1 cellular context compared by ENCODE assay signal in the genomic region with DNA sequence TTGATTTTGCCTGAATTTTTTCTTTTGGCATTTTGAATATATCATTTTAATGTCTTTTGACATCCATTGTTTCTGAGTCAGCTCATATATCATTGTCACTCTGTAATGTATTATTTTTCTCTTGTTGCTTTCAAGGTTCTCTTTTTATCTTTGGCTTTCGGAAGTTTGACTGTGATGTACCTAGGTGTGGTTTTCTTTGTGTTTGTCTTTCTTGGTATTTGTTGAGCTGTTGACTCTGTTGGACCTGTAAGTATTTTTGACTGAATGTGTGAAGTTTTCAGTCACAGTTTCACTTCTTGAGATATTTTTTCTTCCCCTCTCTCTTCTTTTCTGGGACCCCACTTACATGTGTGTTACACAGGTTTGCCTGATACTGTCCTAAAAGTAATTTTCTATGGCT.
TF ChIP-seq lines count a peak whose summit lies in the region.

No MANE protein-coding gene starts in this region.

TF ChIP-seq in K562, 482 proteins besides CTCF, POLR2A, EP300 and RAD21:
- no peak for TF ChIP-seq XRCC4 (IDR thresholded peaks at IDR 0.05; ENCODE audit: extremely low read depth, insufficient read depth, insufficient read length)
- no peak for TF ChIP-seq SIRT6 (IDR thresholded peaks at IDR 0.05; ENCODE audit: low read depth, low read length)
- TF ChIP-seq MEIS2 (IDR thresholded peaks at IDR 0.05; ENCODE audit: partially characterized antibody): peak; percentile 28
- TF ChIP-seq, protein P1, sequence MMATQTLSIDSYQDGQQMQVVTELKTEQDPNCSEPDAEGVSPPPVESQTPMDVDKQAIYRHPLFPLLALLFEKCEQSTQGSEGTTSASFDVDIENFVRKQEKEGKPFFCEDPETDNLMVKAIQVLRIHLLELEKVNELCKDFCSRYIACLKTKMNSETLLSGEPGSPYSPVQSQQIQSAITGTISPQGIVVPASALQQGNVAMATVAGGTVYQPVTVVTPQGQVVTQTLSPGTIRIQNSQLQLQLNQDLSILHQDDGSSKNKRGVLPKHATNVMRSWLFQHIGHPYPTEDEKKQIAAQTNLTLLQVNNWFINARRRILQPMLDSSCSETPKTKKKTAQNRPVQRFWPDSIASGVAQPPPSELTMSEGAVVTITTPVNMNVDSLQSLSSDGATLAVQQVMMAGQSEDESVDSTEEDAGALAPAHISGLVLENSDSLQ (IDR thresholded peaks at IDR 0.05): peak; percentile 25; the same call in 1 of the 2 replicates
- TF ChIP-seq TFAP4 (CRISPR knock-in tag; IDR thresholded peaks at IDR 0.05; ENCODE audit: borderline replicate concordance): no peak
- no peak for TF ChIP-seq GATAD2A (IDR thresholded peaks at IDR 0.05)
- TF ChIP-seq MEF2A (IDR thresholded peaks at IDR 0.05; ENCODE audit: control insufficient read depth, low read depth, low read length): no peak
